ENCODE assay signal across 10 cellular contexts in genomic region chr19:46984077-46985010, GRCh38. TPM values are rescaled to one million over a fixed set of nuclear protein-coding genes. Genes with fewer than 3 reads are reported as not detected.
DNase-seq lines count a peak whose midpoint lies in the region; ATAC-seq, FAIRE-seq and TF ChIP-seq lines count a peak whose summit lies in the region.
"Had no signal": no experiment of that assay in that cellular context is flagged by ENCODE, and none has a peak within 500 bp of the region (broad histone marks: within the 10 kb centered on the region; RNA-seq: fewer than 3 reads in every experiment).

No MANE protein-coding gene starts in this region.

- intact Hi-C loops in Right ventricle myocardium superior (cut with DNase I) = no loop called here
- intact Hi-C loops in activated T-helper 1 cell treated with anti-CD3 and anti-CD28 coated beads, Interleukin-12 subunit alpha, Interleukin-12 subunit beta, Interleukin-2, Interleukin-4 antibody, amounts not matched to agents 30 ng/mL and 10 ng/mL and 1 ng/mL, durations not matched to agents 14 hours and 24 hours and 36 hours (cut with micrococcal nuclease) = no loop called here

- H3K36me3 Mint-ChIP-seq in activated T-helper 1 cell treated with anti-CD3 and anti-CD28 coated beads, Interleukin-12 subunit alpha, Interleukin-12 subunit beta, Interleukin-2, Interleukin-4 antibody, amounts not matched to agents 30 ng/mL and 10 ng/mL and 1 ng/mL, durations not matched to agents 14 hours and 24 hours and 36 hours (ENCODE audit: low read depth) = peaks cover 3% of the 10 kb centered on the region
- H3K36me3 Mint-ChIP-seq: activated naive CD4-positive, alpha-beta T cell treated with anti-CD3 and anti-CD28 coated beads, Interleukin-2, amount 50 U/mL, for 24 hours had no signal

- H3K4me1 Mint-ChIP-seq in activated T-helper 1 cell treated with anti-CD3 and anti-CD28 coated beads, Interleukin-12 subunit alpha, Interleukin-12 subunit beta, Interleukin-2, Interleukin-4 antibody, amounts not matched to agents 30 ng/mL and 10 ng/mL and 1 ng/mL, durations not matched to agents 14 hours and 24 hours and 36 hours (ENCODE audit: low read depth) = peaks cover 14% of the 10 kb centered on the region

- peak; percentile 69 for ATAC-seq in Right ventricle myocardium superior (ENCODE audit: poor library complexity)
- no peak for ATAC-seq in GM19467 (IDR thresholded peaks at IDR 0.05; ENCODE audit: unreplicated experiment)
- ATAC-seq in GM19463 (IDR thresholded peaks at IDR 0.05; ENCODE audit: unreplicated experiment) = no peak

- peak overlapping the region; percentile 30 for H3K27ac ChIP-seq in substantia nigra (ENCODE audit: low read depth, low read length, poor library complexity, severe bottlenecking)
- H3K27ac ChIP-seq: neutrophil had no signal

- DNase-seq in HT1080 (ENCODE audit: low read depth) = peak; percentile 38
- no peak for DNase-seq in Right ventricle myocardium superior
- no peak for DNase-seq in substantia nigra (lab: John Stamatoyannopoulos, UW)
- DNase-seq in activated T-helper 1 cell treated with anti-CD3 and anti-CD28 coated beads, Interleukin-12 subunit alpha, Interleukin-12 subunit beta, Interleukin-2, Interleukin-4 antibody, amounts not matched to agents 30 ng/mL and 10 ng/mL and 1 ng/mL, durations not matched to agents 14 hours and 24 hours and 36 hours (ENCODE audit: low spot score) = no peak
- DNase-seq in frontal cortex (ENCODE audit: low spot score in 2 of 2) = no peak

- FAIRE-seq in frontal cortex (lab: Jason Lieb, UNC) = no peak

- no peak overlapping the region for H3K27ac Mint-ChIP-seq in activated T-helper 1 cell treated with anti-CD3 and anti-CD28 coated beads, Interleukin-12 subunit alpha, Interleukin-12 subunit beta, Interleukin-2, Interleukin-4 antibody, amounts not matched to agents 30 ng/mL and 10 ng/mL and 1 ng/mL, durations not matched to agents 14 hours and 24 hours and 36 hours
- H3K27ac Mint-ChIP-seq: activated naive CD4-positive, alpha-beta T cell treated with anti-CD3 and anti-CD28 coated beads, Interleukin-2, amount 50 U/mL, for 24 hours had no signal

- H3K9me3 Mint-ChIP-seq in activated T-helper 1 cell treated with anti-CD3 and anti-CD28 coated beads, Interleukin-12 subunit alpha, Interleukin-12 subunit beta, Interleukin-2, Interleukin-4 antibody, amounts not matched to agents 30 ng/mL and 10 ng/mL and 1 ng/mL, durations not matched to agents 14 hours and 24 hours and 36 hours = no peaks in the 10 kb centered on the region
- H3K9me3 Mint-ChIP-seq: activated naive CD4-positive, alpha-beta T cell treated with anti-CD3 and anti-CD28 coated beads, Interleukin-2, amount 50 U/mL, for 24 hours had no signal

- H3K4me3 Mint-ChIP-seq in activated T-helper 1 cell treated with anti-CD3 and anti-CD28 coated beads, Interleukin-12 subunit alpha, Interleukin-12 subunit beta, Interleukin-2, Interleukin-4 antibody, amounts not matched to agents 30 ng/mL and 10 ng/mL and 1 ng/mL, durations not matched to agents 14 hours and 24 hours and 36 hours = no peak overlapping the region
- H3K4me3 Mint-ChIP-seq: activated naive CD4-positive, alpha-beta T cell treated with anti-CD3 and anti-CD28 coated beads, Interleukin-2, amount 50 U/mL, for 24 hours had no signal

- no peaks in the 10 kb centered on the region for H3K27me3 Mint-ChIP-seq in activated T-helper 1 cell treated with anti-CD3 and anti-CD28 coated beads, Interleukin-12 subunit alpha, Interleukin-12 subunit beta, Interleukin-2, Interleukin-4 antibody, amounts not matched to agents 30 ng/mL and 10 ng/mL and 1 ng/mL, durations not matched to agents 14 hours and 24 hours and 36 hours (ENCODE audit: insufficient read depth)
- H3K27me3 Mint-ChIP-seq: activated naive CD4-positive, alpha-beta T cell treated with anti-CD3 and anti-CD28 coated beads, Interleukin-2, amount 50 U/mL, for 24 hours had no signal

TF ChIP-seq in PFSK-1, 5 proteins besides CTCF, POLR2A, EP300 and RAD21:
- TF ChIP-seq FOXP2 (optimal IDR thresholded peaks at IDR 0.05; ENCODE audit: borderline replicate concordance, extremely low read depth, extremely low read length, insufficient read depth) = peak; percentile 17
- TF ChIP-seq TAF1 (IDR thresholded peaks at IDR 0.05; ENCODE audit: borderline replicate concordance, insufficient read depth, low read length) = no peak
- TF ChIP-seq SIN3A (IDR thresholded peaks at IDR 0.05; ENCODE audit: borderline replicate concordance, insufficient read depth, low read length) = no peak
- no peak for TF ChIP-seq REST (IDR thresholded peaks at IDR 0.05; ENCODE audit: insufficient read depth in 1 of 2, low read depth in 2 of 2, low read length in 2 of 2)
- no peak for TF ChIP-seq POLR2AphosphoS5 (IDR thresholded peaks at IDR 0.05; ENCODE audit: low read depth, low read length)

RNA-seq across cellular contexts. Expression of gene NPAS1, which starts 35.3 kb away (rescaled TPM):
- total RNA-seq in HT1080 (2014; rRNA removed; shearing (Covaris generic)) = not detected in 2 replicates
- polyA plus RNA-seq in HT1080 (2015; cell fraction: cytosol; rRNA removed) = 3.2 and 3.6 TPM in 2 replicates
- 1.9 and 3.5 TPM in 2 replicates for polyA plus RNA-seq in HT1080 (2015; cell fraction: nucleus; rRNA removed)
- polyA plus RNA-seq in PFSK-1 (2012; ENCODE audit: insufficient read length, low read depth) = 10.3 TPM
- total RNA-seq in Right ventricle myocardium superior (not detected), frontal cortex (2.9 TPM)
- total RNA-seq in activated T-helper 1 cell treated with anti-CD3 and anti-CD28 coated beads, Interleukin-12 subunit alpha, Interleukin-12 subunit beta, Interleukin-2, Interleukin-4 antibody, amounts not matched to agents 30 ng/mL and 10 ng/mL and 1 ng/mL, durations not matched to agents 14 hours and 24 hours and 36 hours = 0.39 and 0.49 TPM in 2 replicates
